Comparison of ENCODE assay signal across 19 cellular contexts in genomic region chr1:23356451-23356850, GRCh38. TPM values are rescaled to one million over a fixed set of nuclear protein-coding genes. Genes with fewer than 3 reads are reported as not detected.
DNase-seq lines count a peak whose midpoint lies in the region; ATAC-seq and TF ChIP-seq lines count a peak whose summit lies in the region.
"Had no signal": no experiment of that assay in that cellular context is flagged by ENCODE, and none has a peak within 500 bp of the region (broad histone marks: within the 10 kb centered on the region; RNA-seq: fewer than 3 reads in every experiment).

No MANE protein-coding gene starts in this region.

- H3K9me3 Mint-ChIP-seq in brain (peaks cover 35 to 47% (median 41%) of the 10 kb centered on the region in 5 experiments), endothelial cell (ENCODE audit: unreplicated experiment) (peaks cover 30% of the 10 kb centered on the region)

- H3K27me3 Mint-ChIP-seq in brain = peaks cover 4% of the 10 kb centered on the region
- H3K27me3 Mint-ChIP-seq in endothelial cell (ENCODE audit: unreplicated experiment) = peaks cover 4% of the 10 kb centered on the region
- H3K27me3 Mint-ChIP-seq: CD8-positive, alpha-beta memory T cell had no signal

- H2AFZ ChIP-seq in neural cell (ENCODE audit: low read depth, low read length) = no peak overlapping the region

- H3K4me3 ChIP-seq in neural cell (ENCODE audit: low read length) = peak overlapping the region; percentile 43
- H3K4me3 ChIP-seq: BLaER1 treated with 17β-estradiol and CSF1 and Interleukin-3, amounts not matched to agents 10 nM and 100 nM; SK-N-MC had no signal

- H3K4me3 Mint-ChIP-seq in brain (peak overlapping the region; percentile 62 to 74 (median 72)), endothelial cell (ENCODE audit: unreplicated experiment) (peak overlapping the region; percentile 18)
- H3K4me3 Mint-ChIP-seq: CD8-positive, alpha-beta memory T cell; HFFc6 had no signal

- H4K20me1 ChIP-seq in neural cell (ENCODE audit: insufficient read depth) = no peaks in the 10 kb centered on the region
- H4K20me1 ChIP-seq: BLaER1 treated with 17β-estradiol and CSF1 and Interleukin-3, amounts not matched to agents 10 nM and 100 nM had no signal

- H3K79me2 ChIP-seq in neural cell (replicated peaks; ENCODE audit: insufficient read depth, low read length) = no peaks in the 10 kb centered on the region

- H3K4me2 ChIP-seq in neural cell (ENCODE audit: low read length) = no peak overlapping the region
- H3K4me2 ChIP-seq: BLaER1 treated with 17β-estradiol and CSF1 and Interleukin-3, amounts not matched to agents 10 nM and 100 nM had no signal

- ATAC-seq in HG03521 (IDR thresholded peaks at IDR 0.05; ENCODE audit: unreplicated experiment) = no peak

- H3F3A ChIP-seq in neural cell (ENCODE audit: insufficient read depth, low read length, poor library complexity, severe bottlenecking) = no peaks in the 10 kb centered on the region

- no peak for TF ChIP-seq RAD21 in neural cell (conservative IDR thresholded peaks at IDR 0.05)

- TF ChIP-seq EP300 in neural cell (conservative IDR thresholded peaks at IDR 0.05; ENCODE audit: poor library complexity, severe bottlenecking) = no peak

- no peaks in the 10 kb centered on the region for H3K27me3 ChIP-seq in neural cell (ENCODE audit: insufficient read depth, low read depth, low read length)
- H3K27me3 ChIP-seq: BLaER1 treated with 17β-estradiol and CSF1 and Interleukin-3, amounts not matched to agents 10 nM and 100 nM had no signal

- H3K36me3 ChIP-seq in neural cell (ENCODE audit: insufficient read depth, low read length) = peaks cover 12% of the 10 kb centered on the region

- no peak for DNase-seq in endothelial cell (ENCODE audit: low spot score)
- peak in 17 of 49 donors; percentile 4 to 48 (median 28) for DNase-seq in substantia nigra (lab: John Stamatoyannopoulos, UW)
- no peak for DNase-seq in NCI-H748 (lab: John Stamatoyannopoulos, UW; ENCODE audit: unreplicated experiment)
- no peak for DNase-seq in NCI-H1417 (lab: John Stamatoyannopoulos, UW)
- DNase-seq: CD8-positive, alpha-beta memory T cell; DMS53; HFFc6; IMR-90; NCI-H1436 treated with DMSO at 0.1 percent for 48 hours; NCI-H2081; NCI-H510A; NCI-H774; OCI-M1; SHP77 had no signal

- H3K9me2 ChIP-seq in neural cell (ENCODE audit: insufficient read depth, low read length) = no peaks in the 10 kb centered on the region

- peaks cover 31% of the 10 kb centered on the region for H3K4me1 Mint-ChIP-seq in brain
- no peaks in the 10 kb centered on the region for H3K4me1 Mint-ChIP-seq in endothelial cell (ENCODE audit: unreplicated experiment)

- H3K36me3 Mint-ChIP-seq in brain = peaks cover 56% of the 10 kb centered on the region
- H3K36me3 Mint-ChIP-seq in endothelial cell (ENCODE audit: low read depth, unreplicated experiment) = peaks cover 36% of the 10 kb centered on the region

- no peak for TF ChIP-seq CTCF in brain (conservative IDR thresholded peaks at IDR 0.05)
- no peak for TF ChIP-seq CTCF in endothelial cell (IDR thresholded peaks at IDR 0.05; ENCODE audit: unreplicated experiment)
- no peak for TF ChIP-seq CTCF in neural cell (IDR thresholded peaks at IDR 0.05; ENCODE audit: poor library complexity, severe bottlenecking)

- no peak overlapping the region for H3K27ac ChIP-seq in neural cell (ENCODE audit: low read length)
- H3K27ac ChIP-seq in substantia nigra (ENCODE audit: low read depth, low read length, poor library complexity, severe bottlenecking) = peak overlapping the region; percentile 61
- H3K27ac ChIP-seq: BLaER1 treated with 17β-estradiol and CSF1 and Interleukin-3, amounts not matched to agents 10 nM and 100 nM; SK-N-MC had no signal

- H3K9me3 ChIP-seq in neural cell (ENCODE audit: low read length) = peaks cover 17% of the 10 kb centered on the region

- no peak overlapping the region for H3K9ac ChIP-seq in neural cell (ENCODE audit: low read length)
- H3K9ac ChIP-seq: BLaER1 treated with 17β-estradiol and CSF1 and Interleukin-3, amounts not matched to agents 10 nM and 100 nM had no signal

- H3K27ac Mint-ChIP-seq in brain (peak overlapping the region; percentile 66 to 95 (median 94)), endothelial cell (ENCODE audit: unreplicated experiment) (no peak overlapping the region)
- H3K27ac Mint-ChIP-seq: HFFc6 had no signal

TF ChIP-seq in neural cell, 6 proteins besides CTCF, POLR2A, EP300 and RAD21:
- TF ChIP-seq REST (IDR thresholded peaks at IDR 0.05; ENCODE audit: borderline replicate concordance) (no peak), MXI1 (conservative IDR thresholded peaks at IDR 0.05; ENCODE audit: poor library complexity, severe bottlenecking) (no peak), EZH2 (IDR thresholded peaks at IDR 0.05; ENCODE audit: borderline replicate concordance, insufficient read depth, low read length, poor library complexity, severe bottlenecking) (no peak), POLR2AphosphoS5 (IDR thresholded peaks at IDR 0.05) (no peak), SMC3 (conservative IDR thresholded peaks at IDR 0.05; ENCODE audit: poor library complexity) (no peak), TAF1 (IDR thresholded peaks at IDR 0.05; ENCODE audit: low read depth) (no peak)

RNA-seq across cellular contexts. Expression of gene HNRNPR, which starts 12.4 kb away (rescaled TPM):
- polyA plus RNA-seq in brain (ENCODE audit: insufficient read depth, low read depth, low replicate concordance) (126 TPM), neural cell (295 and 345 TPM in 2 replicates)
- total RNA-seq in endothelial cell (ENCODE audit: unreplicated experiment) = 146 TPM
- polyA minus RNA-seq in neural cell = 209 and 248 TPM in 2 replicates

RNA-seq across cellular contexts. Expression of gene ZNF436, which starts 13.2 kb away (rescaled TPM):
- polyA plus RNA-seq in brain (ENCODE audit: insufficient read depth, low read depth, low replicate concordance) (12.2 TPM), neural cell (27.1 and 30.8 TPM in 2 replicates)
- total RNA-seq in endothelial cell (ENCODE audit: unreplicated experiment) = 26.0 TPM
- polyA minus RNA-seq in neural cell = 90.4 and 91.5 TPM in 2 replicates
